1 cellular context compared by ENCODE assay signal in genomic region chr6:137487947-137488735, GRCh38.
A peak's percentile ranks its signal among the peaks of the same experiment; 100 is the strongest.
TF ChIP-seq lines count a peak whose summit lies in the region.

No MANE protein-coding gene starts in this region.

TF ChIP-seq in GM12878, 131 proteins besides CTCF, POLR2A, EP300 and RAD21:
- TF ChIP-seq ETV6 (conservative IDR thresholded peaks at IDR 0.05 in 1 of 2, IDR thresholded peaks at IDR 0.05 in 1 of 2; ENCODE audit: borderline replicate concordance in 1 of 2, low read depth in 1 of 2) (no peak), EGR1 (IDR thresholded peaks at IDR 0.05; ENCODE audit: borderline replicate concordance in 1 of 2, low read depth in 2 of 2, low read length in 2 of 2) (0 out of 3 replicates have a peak, but pooled peaks of 1 of the 2 experiments have one; percentile 18)
